26 cellular contexts compared by ENCODE assay signal in the genomic region with DNA sequence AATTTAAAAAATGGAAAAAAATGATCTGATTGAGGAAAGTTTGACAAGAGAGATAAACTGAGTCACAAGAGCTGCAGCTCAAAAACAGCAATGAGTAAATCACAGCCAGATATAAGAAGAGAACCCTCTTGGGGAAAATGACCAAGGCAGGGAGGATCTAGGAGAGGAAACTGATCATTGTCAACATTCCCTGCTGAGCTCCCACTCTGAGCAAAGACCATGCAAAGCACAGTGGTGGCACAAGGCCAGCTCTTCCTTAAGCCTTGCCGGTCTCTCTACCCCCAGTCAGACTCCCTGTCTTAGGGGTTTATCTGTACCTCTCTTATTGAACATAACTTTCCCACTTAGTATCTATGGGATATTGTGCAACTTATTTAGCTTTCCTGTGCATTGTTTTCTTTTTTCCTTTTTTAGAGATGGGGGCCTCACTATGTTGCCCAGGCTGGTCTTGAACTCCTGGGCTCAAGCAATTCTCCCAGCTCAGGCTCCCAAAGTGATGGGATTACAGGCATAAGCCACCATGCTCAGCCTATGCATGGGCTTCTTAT. TPM values are rescaled to one million over a fixed set of nuclear protein-coding genes. Genes with fewer than 3 reads are reported as not detected.
DNase-seq lines count a peak whose midpoint lies in the region; ATAC-seq, FAIRE-seq and TF ChIP-seq lines count a peak whose summit lies in the region.
"Had no signal": no experiment of that assay in that cellular context is flagged by ENCODE, and none has a peak within 500 bp of the region (broad histone marks: within the 10 kb centered on the region; RNA-seq: fewer than 3 reads in every experiment).

No MANE protein-coding gene starts in this region.

- no peak overlapping the region for H3K27ac ChIP-seq in A549
- no peak overlapping the region for H3K27ac ChIP-seq in A673 (ENCODE audit: low read depth, low read length, poor library complexity, severe bottlenecking)
- no peak overlapping the region for H3K27ac ChIP-seq in H9 (ENCODE audit: insufficient read length, low read depth, low read length)
- H3K27ac ChIP-seq: SJCRH30 had no signal

- H2BK12ac ChIP-seq in H9 (ENCODE audit: insufficient read length, low read depth, low read length), result no peak overlapping the region

- no peak overlapping the region for H3K23ac ChIP-seq in H9 (ENCODE audit: insufficient read length, low read depth, low read length)

- no peak for TF ChIP-seq POLR2A in A549 (IDR thresholded peaks at IDR 0.05; ENCODE audit: low read length)

- no peak overlapping the region for H4K5ac ChIP-seq in H9 (ENCODE audit: insufficient read length, low read depth, low read length)

- no peak overlapping the region for H4K91ac ChIP-seq in H9 (ENCODE audit: insufficient read length, low read depth, low read length)

- no peak overlapping the region for H3K9ac ChIP-seq in H9 (ENCODE audit: extremely low read depth, insufficient read length, low read length)

- H2AK5ac ChIP-seq in H9 (ENCODE audit: insufficient read length, low read length), result no peak overlapping the region

- H3K79me1 ChIP-seq in H9 (ENCODE audit: insufficient read depth, low read depth, low read length, poor library complexity, severe bottlenecking), result no peaks in the 10 kb centered on the region

- no peak overlapping the region for H2BK120ac ChIP-seq in H9 (ENCODE audit: low read depth, low read length, poor library complexity, severe bottlenecking)

- H3T11ph ChIP-seq in H9 (ENCODE audit: low read length), result no peak overlapping the region

- no peak overlapping the region for H2AFZ ChIP-seq in H9 (ENCODE audit: low read length)

- H3K9me3 ChIP-seq in A549 (no peaks in the 10 kb centered on the region), A673 (ENCODE audit: low read depth, low read length, poor library complexity, severe bottlenecking) (no peaks in the 10 kb centered on the region), H9 (ENCODE audit: control insufficient read depth, low read depth, low read length) (no peaks in the 10 kb centered on the region)
- H3K9me3 ChIP-seq: BE2C, SJCRH30 had no signal

- TF ChIP-seq EP300 in A549 (IDR thresholded peaks at IDR 0.05), result no peak

- FAIRE-seq in A549 (lab: Jason Lieb, UNC), result no peak
- FAIRE-seq: GM12891, H1 had no signal

- no peaks in the 10 kb centered on the region for H4K20me1 ChIP-seq in H9 (ENCODE audit: control insufficient read depth, insufficient read depth, insufficient read length)

- no peak overlapping the region for H2BK5ac ChIP-seq in H9 (ENCODE audit: insufficient read length, low read length)

- no peaks in the 10 kb centered on the region for H3K23me2 ChIP-seq in H9 (ENCODE audit: insufficient read length, low read depth, low read length, poor library complexity, severe bottlenecking)

- H3K27me3 ChIP-seq in A673 (replicated peaks; ENCODE audit: insufficient read depth, low read depth, low read length, poor library complexity) (no peaks in the 10 kb centered on the region), H9 (ENCODE audit: insufficient read depth, low read length) (no peaks in the 10 kb centered on the region)
- H3K27me3 ChIP-seq: BE2C, SJCRH30 had no signal

- DNase-seq in A549 (ENCODE audit: low read depth in 1 of 2, low spot score in 1 of 2) (no peak), A673 (ENCODE audit: low spot score) (peak; percentile 55), NCI-H345 (lab: John Stamatoyannopoulos, UW) (peak; percentile 83), choroid plexus epithelial cell (ENCODE audit: low read depth) (peak; percentile 47), H9 (no peak)
- no peak for DNase-seq in activated T-cell treated with anti-CD3 and anti-CD28 coated beads, Interleukin-2, amount 50 U/mL, for 4 hours
- DNase-seq: ACHN; BE2C; Calu3; CD8-positive, alpha-beta memory T cell; DMS79 treated with DMSO at 0.1 percent for 48 hours; GF-D8; KBM-7; MV-4-11; NCI-H2081 treated with DMSO at 0.1 percent for 48 hours; NCI-H2171; NCI-H226; NCI-H524 treated with DMSO at 0.1 percent for 48 hours; NK-92 treated with Interleukin-12 subunit alpha and Interleukin-12 subunit beta, amount 100 ng/mL, for 24 hours; PC-3; SJCRH30 had no signal

- no peak overlapping the region for H2BK15ac ChIP-seq in H9 (ENCODE audit: low read depth, low read length)

- H3K4me2 ChIP-seq in A549 (no peak overlapping the region), H9 (ENCODE audit: insufficient read depth, insufficient read length, low read length) (no peak overlapping the region)

- no peak overlapping the region for H4K8ac ChIP-seq in H9 (replicated peaks; ENCODE audit: insufficient read length, low read depth, low read length)

- POLR2A ChIA-PET in A549 (lab: Yijun Ruan, JAX), result no interaction called here
- POLR2A ChIA-PET in A673 (lab: Charles Lee; ENCODE audit: low non-redundant PET), result no interaction called here

- WGBS in A549 (ENCODE audit: missing lambda C conversion rate), result 35% methylated on average over 1 of the region's 1 CpG
- no CpG with 5 or more reads among the region's 1 CpG for WGBS in H9 (ENCODE audit: extremely low coverage, insufficient read length, low lambda C conversion rate)

- no peak overlapping the region for H3K14ac ChIP-seq in H9 (ENCODE audit: insufficient read depth, low read length)

- no TSS peak for BruUV-seq in A673 (replicated peaks; lab: Mats Ljungman, UMichigan)

- H3K4me3 ChIP-seq in A549, result no peak overlapping the region
- H3K4me3 ChIP-seq in A673 (ENCODE audit: low read depth, low read length, poor library complexity, severe bottlenecking), result no peak overlapping the region
- no peak overlapping the region for H3K4me3 ChIP-seq in choroid plexus epithelial cell (ENCODE audit: low read depth, low read length)
- H3K4me3 ChIP-seq: SJCRH30 had no signal

- H3K56ac ChIP-seq in H9 (ENCODE audit: insufficient read length, low read depth, low read length), result no peak overlapping the region

- H3K4me3 Mint-ChIP-seq in activated T-cell treated with anti-CD3 and anti-CD28 coated beads, Interleukin-2, amount 50 U/mL, for 4 hours, result no peak overlapping the region
- H3K4me3 Mint-ChIP-seq in H9, result no peak overlapping the region
- H3K4me3 Mint-ChIP-seq: CD14-positive monocyte; CD8-positive, alpha-beta memory T cell had no signal

- no peak for TF ChIP-seq RAD21 in A549 (conservative IDR thresholded peaks at IDR 0.05 in 1 of 2, IDR thresholded peaks at IDR 0.05 in 1 of 2)

- H3K18ac ChIP-seq in H9 (ENCODE audit: insufficient read length, low read depth, low read length), result no peak overlapping the region

- CTCF ChIA-PET in A549 (lab: Yijun Ruan, JAX) (interaction anchor here (0.6 to 1.7 kb wide), 8 partner anchors 9 to 131 kb away, joined by 3 to 9 read pairs (median 3); no protein-coding TSS in a partner anchor), A673 (lab: Charles Lee) (no interaction called here)

- H3K9me3 Mint-ChIP-seq in activated T-cell treated with anti-CD3 and anti-CD28 coated beads, Interleukin-2, amount 50 U/mL, for 4 hours, result no peaks in the 10 kb centered on the region
- no peaks in the 10 kb centered on the region for H3K9me3 Mint-ChIP-seq in H9
- H3K9me3 Mint-ChIP-seq: CD8-positive, alpha-beta memory T cell had no signal

- H3K4me1 ChIP-seq in A549 (no peaks in the 10 kb centered on the region), A673 (ENCODE audit: insufficient read depth, low read length, poor library complexity, severe bottlenecking) (peaks cover 9% of the 10 kb centered on the region), H9 (ENCODE audit: insufficient read depth, low read length) (no peaks in the 10 kb centered on the region)

- intact Hi-C loops in A673 (cut with micrococcal nuclease; ENCODE audit: unreplicated experiment), result no loop called here

- ATAC-seq in A549 (no peak), HG02571 (IDR thresholded peaks at IDR 0.05; ENCODE audit: unreplicated experiment) (no peak)
- no peak for ATAC-seq in activated T-cell treated with anti-CD3 and anti-CD28 coated beads, Interleukin-2, amount 50 U/mL, for 4 hours
- ATAC-seq: PC-3, SK-N-SH treated with all-trans-retinoic acid at 6 μM for 48 hours had no signal

- no peaks in the 10 kb centered on the region for H3K79me2 ChIP-seq in H9 (ENCODE audit: insufficient read depth, low read length)

- H2BK20ac ChIP-seq in H9 (ENCODE audit: low read depth, low read length, poor library complexity, severe bottlenecking), result no peak overlapping the region

- H3K4me1 Mint-ChIP-seq in activated T-cell treated with anti-CD3 and anti-CD28 coated beads, Interleukin-2, amount 50 U/mL, for 4 hours (ENCODE audit: low read depth), result no peaks in the 10 kb centered on the region
- H3K4me1 Mint-ChIP-seq in H9, result peaks cover 10 to 19% of the 10 kb centered on the region in 2 experiments
- H3K4me1 Mint-ChIP-seq: CD8-positive, alpha-beta memory T cell had no signal

- H3K27me3 Mint-ChIP-seq in activated T-cell treated with anti-CD3 and anti-CD28 coated beads, Interleukin-2, amount 50 U/mL, for 4 hours (ENCODE audit: low read depth), result no peaks in the 10 kb centered on the region
- H3K27me3 Mint-ChIP-seq in H9 (ENCODE audit: low read depth), result no peaks in the 10 kb centered on the region; the same call in none of the 2 replicates

- no peak for TF ChIP-seq CTCF in A549 (IDR thresholded peaks at IDR 0.05)
- TF ChIP-seq CTCF in A673 (conservative IDR thresholded peaks at IDR 0.05; ENCODE audit: low read depth, low read length), result no peak
- no peak for TF ChIP-seq CTCF in choroid plexus epithelial cell (conservative IDR thresholded peaks at IDR 0.05; ENCODE audit: low read depth, low read length)
- TF ChIP-seq CTCF in H9 (conservative IDR thresholded peaks at IDR 0.05), result no peak

- H3K4ac ChIP-seq in H9 (ENCODE audit: low read depth, low read length), result no peak overlapping the region

- no peaks in the 10 kb centered on the region for H3K36me3 ChIP-seq in A673 (ENCODE audit: insufficient read depth, low read length, poor library complexity, severe bottlenecking)
- H3K36me3 ChIP-seq: BE2C, SJCRH30 had no signal

- no peaks in the 10 kb centered on the region for H3K36me3 Mint-ChIP-seq in activated T-cell treated with anti-CD3 and anti-CD28 coated beads, Interleukin-2, amount 50 U/mL, for 4 hours (ENCODE audit: insufficient read depth)
- H3K36me3 Mint-ChIP-seq in H9 (ENCODE audit: insufficient read depth in 1 of 3, low read depth in 3 of 3), result no peaks in the 10 kb centered on the region
- H3K36me3 Mint-ChIP-seq: CD14-positive monocyte; CD8-positive, alpha-beta memory T cell had no signal

- H3K27ac Mint-ChIP-seq in H9, result no peak overlapping the region

RNA-seq across cellular contexts. Expression of a gene that starts 54.0 kb away (rescaled TPM):
- polyA plus RNA-seq in A549 (2011; rRNA removed), result 119 and 188 TPM in 2 replicates
- 21.2 and 22.3 TPM in 2 replicates for polyA plus RNA-seq in A549 (2012; cell fraction: cytosol; rRNA removed)
- 13.8 and 16.9 TPM in 2 replicates for polyA plus RNA-seq in A549 (2012; cell fraction: nucleus; rRNA removed)
- polyA plus RNA-seq in A549 (2017; fragmentation: RNase III; extraction: RNeasy Plus Mini Kit Qiagen cat#74134 plus additional on column Dnase treatment), result 143 to 165 TPM (median 147 TPM) in 3 replicates
- polyA minus RNA-seq in A549 (2011; rRNA and poly(A)+ RNA removed), result 112 and 145 TPM in 2 replicates
- 167 and 181 TPM in 2 replicates for total RNA-seq in A673 (2021)
- 100 to 1,000 TPM; 197 to 224 (median 210) TPM for total RNA-seq in activated T-cell treated with anti-CD3 and anti-CD28 coated beads, Interleukin-2, amount 50 U/mL, for 4 hours
- total RNA-seq in H9 (2021), result 183 and 184 TPM in 2 replicates

Comparison
In these comparisons a context has a peak if more than half of its experiments do, and no peak if none do; other contexts are left out.
1. DNase-seq: peak in A673 (single experiment), NCI-H345 (single experiment) and choroid plexus epithelial cell (single experiment); none in A549 (0 of 2), activated T-cell treated with anti-CD3 and anti-CD28 coated beads, Interleukin-2, amount 50 U/mL, for 4 hours (single experiment) and H9 (single experiment).